18 cellular contexts compared by ENCODE assay signal in genomic region chr11:125223901-125224331, GRCh38. TPM values are rescaled to one million over a fixed set of nuclear protein-coding genes. Genes with fewer than 3 reads are reported as not detected.
DNase-seq lines count a peak whose midpoint lies in the region; ATAC-seq and TF ChIP-seq lines count a peak whose summit lies in the region.
"Had no signal": no experiment of that assay in that cellular context is flagged by ENCODE, and none has a peak within 500 bp of the region (broad histone marks: within the 10 kb centered on the region; RNA-seq: fewer than 3 reads in every experiment).

No MANE protein-coding gene starts in this region.

- H3K27ac Mint-ChIP-seq in GM23338 = no peak overlapping the region; the same call in 1 of the 2 replicates
- H3K27ac Mint-ChIP-seq: activated T-cell treated with anti-CD3 and anti-CD28 coated beads, Interleukin-2, amount 50 U/mL, for 24 hours had no signal

- H3K9me3 ChIP-seq in gastrocnemius medialis = no peaks in the 10 kb centered on the region
- H3K9me3 ChIP-seq: right lobe of liver had no signal

- no peaks in the 10 kb centered on the region for H3K9me2 ChIP-seq in GM23338 (ENCODE audit: insufficient read depth)

- H3K27ac ChIP-seq in GM23338 (ENCODE audit: low read depth) = no peak overlapping the region
- peak overlapping the region; percentile 56 to 75 (median 70) for H3K27ac ChIP-seq in gastrocnemius medialis
- H3K27ac ChIP-seq: cardiac muscle cell, epithelial cell of prostate, right lobe of liver had no signal

- no peak overlapping the region for H3K4me3 Mint-ChIP-seq in GM23338
- H3K4me3 Mint-ChIP-seq in activated T-cell treated with anti-CD3 and anti-CD28 coated beads, Interleukin-2, amount 50 U/mL, for 4 hours = no peak overlapping the region
- H3K4me3 Mint-ChIP-seq: activated T-cell treated with anti-CD3 and anti-CD28 coated beads, Interleukin-2, amount 50 U/mL, for 24 hours had no signal

- in situ Hi-C loops in gastrocnemius medialis (cut with MboI; ENCODE audit: low sequenced_read_pairs in 4 of 4) = no loop called here

- H3K27me3 ChIP-seq in GM23338 (ENCODE audit: insufficient read depth) (no peaks in the 10 kb centered on the region), gastrocnemius medialis (no peaks in the 10 kb centered on the region)
- H3K27me3 ChIP-seq: cardiac muscle cell, right lobe of liver had no signal

- H3K4me3 ChIP-seq in GM23338 (no peak overlapping the region), gastrocnemius medialis (no peak overlapping the region)
- H3K4me3 ChIP-seq: cardiac muscle cell, right lobe of liver had no signal

- peaks cover 6% of the 10 kb centered on the region for H3K27me3 Mint-ChIP-seq in GM23338 (ENCODE audit: insufficient read depth, low read depth, poor library complexity)
- peaks cover 3% of the 10 kb centered on the region for H3K27me3 Mint-ChIP-seq in activated T-cell treated with anti-CD3 and anti-CD28 coated beads, Interleukin-2, amount 50 U/mL, for 4 hours (ENCODE audit: low read depth)

- ATAC-seq in GM23338 (no peak), gastrocnemius medialis (no peak), GM21619 (IDR thresholded peaks at IDR 0.05; ENCODE audit: unreplicated experiment) (no peak), GM21367 (IDR thresholded peaks at IDR 0.05; ENCODE audit: unreplicated experiment) (no peak)
- no peak for ATAC-seq in activated T-cell treated with anti-CD3 and anti-CD28 coated beads, Interleukin-2, amount 50 U/mL, for 4 hours

- peaks cover 44% of the 10 kb centered on the region for H3K4me1 Mint-ChIP-seq in GM23338
- H3K4me1 Mint-ChIP-seq in activated T-cell treated with anti-CD3 and anti-CD28 coated beads, Interleukin-2, amount 50 U/mL, for 4 hours (ENCODE audit: low read depth) = no peaks in the 10 kb centered on the region

- no peak for TF ChIP-seq CTCF in GM23338 (conservative IDR thresholded peaks at IDR 0.05; ENCODE audit: low read depth in 2 of 2)
- no peak for TF ChIP-seq CTCF in gastrocnemius medialis (IDR thresholded peaks at IDR 0.05 in 4 of 5, conservative IDR thresholded peaks at IDR 0.05 in 1 of 5)

- intact Hi-C loops in gastrocnemius medialis (cut with DNase I; ENCODE audit: low total_unique reads) = loop anchor here (2.0 kb wide), 2 partner anchors 59 to 181 kb away; partner anchors contain the start of gene PKNOX2

- H2AFZ ChIP-seq in GM23338 = peak overlapping the region; percentile 96; the same call in 1 of the 2 replicates

- no peaks in the 10 kb centered on the region for H3K9me3 Mint-ChIP-seq in GM23338
- H3K9me3 Mint-ChIP-seq in activated T-cell treated with anti-CD3 and anti-CD28 coated beads, Interleukin-2, amount 50 U/mL, for 4 hours = no peaks in the 10 kb centered on the region
- H3K9me3 Mint-ChIP-seq: activated T-cell treated with anti-CD3 and anti-CD28 coated beads, Interleukin-2, amount 50 U/mL, for 24 hours had no signal

- H3K4me2 ChIP-seq in GM23338 = no peak overlapping the region

- no peaks in the 10 kb centered on the region for H4K20me1 ChIP-seq in GM23338 (replicated peaks; ENCODE audit: insufficient read depth)

- no peak for DNase-seq in GM23338 (ENCODE audit: low spot score)
- DNase-seq in cerebellum (ENCODE audit: low spot score) = peak; percentile 25
- peak; percentile 63 for DNase-seq in medulla oblongata (ENCODE audit: extremely low spot score)
- DNase-seq in gastrocnemius medialis = no peak
- no peak for DNase-seq in NCI-H1694 (lab: John Stamatoyannopoulos, UW)
- no peak for DNase-seq in activated T-cell treated with anti-CD3 and anti-CD28 coated beads, Interleukin-2, amount 50 U/mL, for 4 hours
- DNase-seq: activated CD4-positive, CD25-positive, alpha-beta regulatory T cell treated with anti-CD3 and anti-CD28 coated beads, Interleukin-2, amount 50 U/mL, for 72 hours; activated naive CD4-positive, alpha-beta T cell treated with Interleukin-2 at 50 U/mL for 16 hours; activated T-cell treated with anti-CD3 and anti-CD28 coated beads, Interleukin-2, amount 50 U/mL, for 24 hours; GF-D8; NCI-H2171 treated with DMSO at 0.1 percent for 48 hours had no signal

- H3F3A ChIP-seq in GM23338 (replicated peaks; ENCODE audit: low read depth) = no peaks in the 10 kb centered on the region

- peaks cover 13% of the 10 kb centered on the region for H3K4me1 ChIP-seq in GM23338 (ENCODE audit: insufficient read depth)
- peaks cover 37 to 43% of the 10 kb centered on the region in 2 donors for H3K4me1 ChIP-seq in gastrocnemius medialis
- H3K4me1 ChIP-seq: right lobe of liver had no signal

- H3K79me2 ChIP-seq in GM23338 (replicated peaks; ENCODE audit: insufficient read depth) = no peaks in the 10 kb centered on the region

- no peaks in the 10 kb centered on the region for H3K36me3 ChIP-seq in GM23338 (ENCODE audit: insufficient read depth)
- no peaks in the 10 kb centered on the region for H3K36me3 ChIP-seq in gastrocnemius medialis
- H3K36me3 ChIP-seq: cardiac muscle cell, right lobe of liver had no signal

- no peaks in the 10 kb centered on the region for H3K36me3 Mint-ChIP-seq in GM23338 (ENCODE audit: low read depth)
- no peaks in the 10 kb centered on the region for H3K36me3 Mint-ChIP-seq in activated T-cell treated with anti-CD3 and anti-CD28 coated beads, Interleukin-2, amount 50 U/mL, for 4 hours (ENCODE audit: insufficient read depth)

- TF ChIP-seq POLR2A in gastrocnemius medialis (IDR thresholded peaks at IDR 0.05) = no peak

TF ChIP-seq in GM23338, 12 proteins besides CTCF, POLR2A, EP300 and RAD21 (continues in another document):
- no peak for TF ChIP-seq POLR2AphosphoS5 (IDR thresholded peaks at IDR 0.05; ENCODE audit: low read depth)
- TF ChIP-seq STAT1 (IDR thresholded peaks at IDR 0.05; ENCODE audit: unreplicated experiment) = no peak
- no peak for TF ChIP-seq ZNF331 (CRISPR knock-in tag; IDR thresholded peaks at IDR 0.05; ENCODE audit: low read depth)
- no peak for TF ChIP-seq NANOG (IDR thresholded peaks at IDR 0.05; ENCODE audit: borderline replicate concordance)
- no peak for TF ChIP-seq REST (IDR thresholded peaks at IDR 0.05; ENCODE audit: unreplicated experiment)
- TF ChIP-seq EZH2 (IDR thresholded peaks at IDR 0.05; ENCODE audit: low read depth, unreplicated experiment) = no peak

RNA-seq across cellular contexts. Expression of gene PKNOX2, which starts 59.4 kb away (rescaled TPM):
- 0.43 and 0.83 TPM in 2 replicates for total RNA-seq in GM23338 (2014; rRNA removed; shearing (Covaris generic))
- polyA plus RNA-seq in GM23338 (2016; fragmentation: Nextera tagmentation; extraction: Ambion mirVana) = 0.35 and 0.42 TPM in 2 replicates
- total RNA-seq in cerebellum (6.4 TPM), gastrocnemius medialis (10 to 100 TPM in 1 of 4 donors, 1 to 10 TPM in 3; 3.7 to 11.7 (median 6.0) TPM)
- under 1 TPM in 1 of 3 donors, not detected in 2; 0.38 TPM for total RNA-seq in activated T-cell treated with anti-CD3 and anti-CD28 coated beads, Interleukin-2, amount 50 U/mL, for 4 hours
- total RNA-seq: lung microvascular endothelial cell, MCF 10A had no signal

Comparison
In these comparisons a context has a peak if more than half of its experiments do, and no peak if none do; other contexts are left out.
1. DNase-seq: peak in cerebellum (single experiment) and medulla oblongata (single experiment); none in GM23338 (single experiment), gastrocnemius medialis (0 of 2), NCI-H1694 (single experiment) and activated T-cell treated with anti-CD3 and anti-CD28 coated beads, Interleukin-2, amount 50 U/mL, for 4 hours (single experiment).